In the genomic region with DNA sequence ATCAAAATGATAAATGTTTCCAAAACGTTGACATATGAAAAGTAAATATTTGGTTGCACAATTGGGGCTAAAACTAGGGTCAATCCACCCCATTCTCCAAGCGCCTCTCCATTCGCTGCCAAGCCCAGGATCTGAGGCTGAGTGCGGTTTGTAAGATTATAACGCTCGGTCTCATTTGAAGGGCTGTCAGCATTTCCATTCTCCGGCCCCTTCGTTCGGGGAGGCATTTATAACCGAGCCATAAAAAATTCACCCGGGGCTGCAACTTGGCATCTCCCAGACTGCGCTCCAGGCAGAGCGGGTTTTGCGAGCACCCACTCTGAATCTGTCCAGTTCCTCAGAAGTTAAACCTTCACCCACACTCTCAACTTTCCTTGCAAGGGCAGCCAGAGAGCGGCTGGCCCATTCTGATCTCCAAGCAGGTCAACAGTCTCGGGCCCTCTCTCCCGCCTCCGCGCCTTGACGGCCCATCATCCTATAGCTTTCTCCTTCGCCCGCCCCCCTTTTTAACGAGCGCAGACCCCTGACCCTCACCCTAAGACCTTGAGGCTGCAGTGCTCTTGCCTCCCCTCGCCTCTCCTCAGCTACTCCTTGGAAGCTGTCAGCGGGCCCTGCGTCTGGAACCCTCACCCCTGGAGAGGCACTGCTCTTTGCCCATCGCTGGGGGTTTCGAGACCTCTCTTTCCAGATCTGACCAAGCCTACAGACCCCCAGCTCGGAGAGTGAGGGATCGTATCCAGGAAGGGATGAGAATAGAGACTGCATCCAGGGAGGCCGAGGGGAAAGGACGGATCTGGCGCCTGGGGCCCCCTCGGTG, we compare ENCODE assay signal across 11 cellular contexts. TPM values are rescaled to one million over a fixed set of nuclear protein-coding genes. Genes with fewer than 3 reads are reported as not detected.
DNase-seq lines count a peak whose midpoint lies in the region; FAIRE-seq and TF ChIP-seq lines count a peak whose summit lies in the region.
"Had no signal": no experiment of that assay in that cellular context is flagged by ENCODE, and none has a peak within 500 bp of the region (broad histone marks: within the 10 kb centered on the region; RNA-seq: fewer than 3 reads in every experiment).

No MANE protein-coding gene starts in this region.

- H3K4me1 Mint-ChIP-seq in H9 = peaks cover 22 to 24% of the 10 kb centered on the region in 2 experiments

- H3K23me2 ChIP-seq in H9 (ENCODE audit: insufficient read length, low read depth, low read length, poor library complexity, severe bottlenecking) = no peaks in the 10 kb centered on the region

- no peak overlapping the region for H4K8ac ChIP-seq in H9 (replicated peaks; ENCODE audit: insufficient read length, low read depth, low read length)

- H3K14ac ChIP-seq in H9 (ENCODE audit: insufficient read depth, low read length) = no peak overlapping the region

- H3K4me2 ChIP-seq in H9 (ENCODE audit: insufficient read depth, insufficient read length, low read length) = peak overlapping the region; percentile 41
- no peak overlapping the region for H3K4me2 ChIP-seq in OCI-LY7 (ENCODE audit: low read length)

- H3K79me1 ChIP-seq in H9 (ENCODE audit: insufficient read depth, low read depth, low read length, poor library complexity, severe bottlenecking) = no peaks in the 10 kb centered on the region

- H4K5ac ChIP-seq in H9 (ENCODE audit: insufficient read length, low read depth, low read length) = no peak overlapping the region

- H3K4me3 ChIP-seq in kidney epithelial cell (ENCODE audit: low read depth, low read length) (peak overlapping the region; percentile 52), stomach (peak overlapping the region; percentile 54 to 57 (median 54)), OCI-LY7 (ENCODE audit: low read depth, low read length, poor library complexity, severe bottlenecking) (no peak overlapping the region)

- H3K9me2 ChIP-seq in OCI-LY7 (ENCODE audit: insufficient read depth, low read length) = no peaks in the 10 kb centered on the region

- no TSS peak for BruUV-seq in OCI-LY7 (replicated peaks; lab: Mats Ljungman, UMichigan)

- H3K79me2 ChIP-seq in H9 (ENCODE audit: insufficient read depth, low read length) (no peaks in the 10 kb centered on the region), OCI-LY7 (ENCODE audit: insufficient read depth, low read depth, low read length) (no peaks in the 10 kb centered on the region)

- no peak overlapping the region for H2BK120ac ChIP-seq in H9 (ENCODE audit: low read depth, low read length, poor library complexity, severe bottlenecking)

- CTCF ChIA-PET in OCI-LY7 (lab: Charles Lee; ENCODE audit: unreplicated experiment) = no interaction called here

- H2AFZ ChIP-seq in H9 (ENCODE audit: low read length) (no peak overlapping the region), OCI-LY7 (ENCODE audit: low read length) (no peak overlapping the region)

- H4K20me1 ChIP-seq in H9 (ENCODE audit: control insufficient read depth, insufficient read depth, insufficient read length) = no peaks in the 10 kb centered on the region
- no peaks in the 10 kb centered on the region for H4K20me1 ChIP-seq in OCI-LY7 (ENCODE audit: insufficient read depth, low read length)

- H2BK15ac ChIP-seq in H9 (ENCODE audit: low read depth, low read length) = no peak overlapping the region

- intact Hi-C loops in stomach (cut with DNase I; ENCODE audit: low total_unique reads) = loop anchor here (5.0 to 10.0 kb wide), 2 partner anchors 313 to 615 kb away; no protein-coding TSS in a partner anchor
- intact Hi-C loops in OCI-LY7 (cut with micrococcal nuclease; ENCODE audit: unreplicated experiment) = loop anchor here (5.0 kb wide), 1 partner anchor 282 kb away; a partner anchor contains a TSS

- H3K27me3 ChIP-seq in H9 (ENCODE audit: insufficient read depth, low read length) = peaks cover 17% of the 10 kb centered on the region
- H3K27me3 ChIP-seq in kidney epithelial cell (ENCODE audit: control insufficient read depth, insufficient read depth, low read length) = no peaks in the 10 kb centered on the region
- H3K27me3 ChIP-seq in stomach = peaks cover 0 to 58% (median 6%) of the 10 kb centered on the region in 3 donors

- peak overlapping the region; percentile 61 to 83 for H3K4me3 Mint-ChIP-seq in H9

- H3K9me3 ChIP-seq in H9 (ENCODE audit: control insufficient read depth, low read depth, low read length) (no peaks in the 10 kb centered on the region), stomach (no peaks in the 10 kb centered on the region), OCI-LY7 (ENCODE audit: low read length) (no peaks in the 10 kb centered on the region)

- no peak overlapping the region for H3T11ph ChIP-seq in H9 (ENCODE audit: low read length)

- no peak overlapping the region for H3K27ac ChIP-seq in H9 (ENCODE audit: insufficient read length, low read depth, low read length)
- H3K27ac ChIP-seq in cingulate gyrus (ENCODE audit: low read depth, low read length) = peak overlapping the region; percentile 39
- peak overlapping the region in 4 of 5 donors; percentile 22 to 74 (median 69) for H3K27ac ChIP-seq in stomach
- H3K27ac ChIP-seq in OCI-LY7 (ENCODE audit: low read depth, low read length, poor library complexity, severe bottlenecking) = no peak overlapping the region

- H3K56ac ChIP-seq in H9 (ENCODE audit: insufficient read length, low read depth, low read length) = no peak overlapping the region

- H3K18ac ChIP-seq in H9 (ENCODE audit: insufficient read length, low read depth, low read length) = no peak overlapping the region

- H2BK20ac ChIP-seq in H9 (ENCODE audit: low read depth, low read length, poor library complexity, severe bottlenecking) = no peak overlapping the region

- POLR2A ChIA-PET in OCI-LY7 (lab: Charles Lee) = no interaction called here

- H3K9me3 Mint-ChIP-seq in H9 = no peaks in the 10 kb centered on the region

- no peak overlapping the region for H4K91ac ChIP-seq in H9 (ENCODE audit: insufficient read length, low read depth, low read length)

- no peak for TF ChIP-seq POLR2A in stomach (IDR thresholded peaks at IDR 0.05)

- DNase-seq in H9 = peak; percentile 37
- DNase-seq in kidney epithelial cell (ENCODE audit: low read depth) = no peak
- no peak for DNase-seq in stomach
- no peak for DNase-seq in OCI-LY7 (ENCODE audit: low spot score)
- no peak for DNase-seq in frontal cortex (ENCODE audit: low spot score in 2 of 2)
- DNase-seq in GOT3 (lab: John Stamatoyannopoulos, UW) = no peak
- no peak for DNase-seq in NCI-H2029 treated with DMSO at 0.1 percent for 48 hours (lab: John Stamatoyannopoulos, UW)
- DNase-seq: NCI-H146 had no signal

- TF ChIP-seq EP300 in stomach (IDR thresholded peaks at IDR 0.05) = no peak

- H2BK12ac ChIP-seq in H9 (ENCODE audit: insufficient read length, low read depth, low read length) = no peak overlapping the region

- H3K27me3 Mint-ChIP-seq in H9 (ENCODE audit: low read depth) = peaks cover 86% of the 10 kb centered on the region

- no CpG with 5 or more reads among the region's 35 CpGs for WGBS in H9 (ENCODE audit: extremely low coverage, insufficient read length, low lambda C conversion rate)
- 7 to 12% (median 8%) methylated on average over 31 to 35 of the region's 35 CpGs for WGBS in stomach, 5 donors

- H3K36me3 ChIP-seq in kidney epithelial cell (ENCODE audit: control insufficient read depth, insufficient read depth, low read length) (no peaks in the 10 kb centered on the region), stomach (no peaks in the 10 kb centered on the region), OCI-LY7 (ENCODE audit: insufficient read depth, low read length) (no peaks in the 10 kb centered on the region)

- TF ChIP-seq CTCF in H9 (conservative IDR thresholded peaks at IDR 0.05) = no peak
- TF ChIP-seq CTCF in kidney epithelial cell (IDR thresholded peaks at IDR 0.05; ENCODE audit: insufficient read depth, low read length, poor library complexity, severe bottlenecking) = no peak
- TF ChIP-seq CTCF in stomach (IDR thresholded peaks at IDR 0.05) = no peak
- no peak for TF ChIP-seq CTCF in OCI-LY7 (conservative IDR thresholded peaks at IDR 0.05; ENCODE audit: low read length)

- no peak overlapping the region for H2AK5ac ChIP-seq in H9 (ENCODE audit: insufficient read length, low read length)

- no peak overlapping the region for H2BK5ac ChIP-seq in H9 (ENCODE audit: insufficient read length, low read length)

- no peak for FAIRE-seq in frontal cortex (lab: Jason Lieb, UNC)
- FAIRE-seq: G401.6, GM19239 had no signal

- H3K9ac ChIP-seq in H9 (ENCODE audit: extremely low read depth, insufficient read length, low read length) = no peak overlapping the region

- no peaks in the 10 kb centered on the region for H3K36me3 Mint-ChIP-seq in H9 (ENCODE audit: insufficient read depth in 1 of 3, low read depth in 3 of 3)

- 0 out of 2 replicates have a peak, but pooled peaks cover 2% of the 10 kb centered on the region for H3K4me1 ChIP-seq in H9 (ENCODE audit: insufficient read depth, low read length)
- H3K4me1 ChIP-seq in stomach = peaks cover 7 to 58% (median 33%) of the 10 kb centered on the region in 4 donors
- H3K4me1 ChIP-seq in OCI-LY7 (ENCODE audit: insufficient read depth, low read length, poor library complexity, severe bottlenecking) = no peaks in the 10 kb centered on the region

- no peak overlapping the region for H3K4ac ChIP-seq in H9 (ENCODE audit: low read depth, low read length)

- no peak overlapping the region for H3K23ac ChIP-seq in H9 (ENCODE audit: insufficient read length, low read depth, low read length)

- no peak overlapping the region for H3K27ac Mint-ChIP-seq in H9

RNA-seq across cellular contexts. Expression of a gene that starts 1.1 kb away (rescaled TPM):
- total RNA-seq in H9 (2021) (0.75 and 0.92 TPM in 2 replicates), kidney epithelial cell (2.9 and 5.0 TPM in 2 replicates), stomach (10 to 100 TPM in 4 of 5 donors, 1 to 10 TPM in 1; 3.2 to 24.5 (median 14.3) TPM), OCI-LY7 (2022) (not detected in 2 replicates), frontal cortex (2.0 TPM)
- 1 to 10 TPM; 1.2 to 1.7 (median 1.6) TPM for polyA plus RNA-seq in stomach
- not detected in 2 replicates for total RNA-seq in OCI-LY7 (2014; rRNA removed; shearing (Covaris generic))

Comparison
In these comparisons a context has a peak if more than half of its experiments do, and no peak if none do; other contexts are left out.
1. H3K27ac ChIP-seq: peak in cingulate gyrus (single experiment) and stomach (4 of 5); none in H9 (single experiment) and OCI-LY7 (single experiment).